In the genomic region with DNA sequence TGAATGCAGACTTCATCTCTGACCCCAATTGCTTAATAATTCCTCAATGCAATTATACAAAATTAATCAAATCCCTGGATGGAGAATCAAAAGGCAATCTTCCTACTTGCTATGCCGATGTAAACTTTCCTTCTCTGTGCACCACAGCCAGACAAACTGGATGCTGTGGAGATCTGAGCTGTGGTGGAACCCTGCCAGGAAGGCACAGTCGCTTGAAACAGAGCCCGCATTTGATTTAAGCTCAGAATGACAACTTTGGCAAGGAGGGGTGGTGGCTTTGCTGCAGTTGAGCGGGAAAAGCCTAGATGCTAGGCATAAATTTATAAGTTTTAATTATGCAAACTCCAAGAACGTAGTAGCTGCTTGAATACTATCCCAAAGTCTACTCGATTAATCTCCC, we compare ENCODE assay signal across 21 cellular contexts.
DNase-seq lines count a peak whose midpoint lies in the region; ATAC-seq and TF ChIP-seq lines count a peak whose summit lies in the region.
"Had no signal": no experiment of that assay in that cellular context is flagged by ENCODE, and none has a peak within 500 bp of the region (broad histone marks: within the 10 kb centered on the region; RNA-seq: fewer than 3 reads in every experiment).

No MANE protein-coding gene starts in this region.

- intact Hi-C loops in gastrocnemius medialis (cut with DNase I; ENCODE audit: low total_unique reads) = loop anchor here (5.0 kb wide), 1 partner anchor 38 kb away; no protein-coding TSS in a partner anchor

- peak overlapping the region in 3 of 5 experiments; percentile 8 to 44 (median 11) for H3K4me3 Mint-ChIP-seq in brain
- H3K4me3 Mint-ChIP-seq: activated B cell treated with CpG ODN at 0.5 μM for 24 hours; activated CD4-positive, alpha-beta memory T cell treated with anti-CD3 and anti-CD28 coated beads for 36 hours; CD4-positive, CD25-positive, alpha-beta regulatory T cell; effector memory CD8-positive, alpha-beta T cell had no signal

- ATAC-seq in gastrocnemius medialis (no peak), GM18870 (IDR thresholded peaks at IDR 0.05; ENCODE audit: unreplicated experiment) (no peak)
- ATAC-seq: effector memory CD8-positive, alpha-beta T cell had no signal

- TF ChIP-seq CTCF in brain (conservative IDR thresholded peaks at IDR 0.05) (no peak), gastrocnemius medialis (IDR thresholded peaks at IDR 0.05 in 4 of 5, conservative IDR thresholded peaks at IDR 0.05 in 1 of 5) (no peak)

- no peaks in the 10 kb centered on the region for H3K9me3 Mint-ChIP-seq in brain
- H3K9me3 Mint-ChIP-seq: activated B cell treated with CpG ODN at 0.5 μM for 24 hours; activated CD4-positive, alpha-beta memory T cell treated with anti-CD3 and anti-CD28 coated beads for 36 hours; effector memory CD8-positive, alpha-beta T cell had no signal

- peaks cover 5 to 31% of the 10 kb centered on the region in 2 donors for H3K4me1 ChIP-seq in gastrocnemius medialis

- no peaks in the 10 kb centered on the region for H3K36me3 ChIP-seq in gastrocnemius medialis
- H3K36me3 ChIP-seq: esophagus muscularis mucosa, neutrophil, sigmoid colon had no signal

- no peaks in the 10 kb centered on the region for H3K9me3 ChIP-seq in gastrocnemius medialis
- H3K9me3 ChIP-seq: esophagus muscularis mucosa, neutrophil, sigmoid colon had no signal

- no peak for TF ChIP-seq POLR2A in gastrocnemius medialis (IDR thresholded peaks at IDR 0.05)

- H3K4me3 ChIP-seq in gastrocnemius medialis = no peak overlapping the region
- H3K4me3 ChIP-seq: esophagus muscularis mucosa, sigmoid colon had no signal

- H3K27ac Mint-ChIP-seq in brain = peak overlapping the region in 1 of 5 experiments; percentile 42
- H3K27ac Mint-ChIP-seq: activated B cell treated with CpG ODN at 0.5 μM for 24 hours; activated CD4-positive, alpha-beta memory T cell treated with anti-CD3 and anti-CD28 coated beads for 36 hours; CD4-positive, CD25-positive, alpha-beta regulatory T cell; effector memory CD8-positive, alpha-beta T cell had no signal

- DNase-seq in G401 (ENCODE audit: low spot score) (peak; percentile 33), iPS-NIHi11 (ENCODE audit: low spot score) (peak; percentile 18), gastrocnemius medialis (no peak), retina (no peak), KG1 (lab: John Stamatoyannopoulos, UW) (no peak), DMS79 treated with DMSO at 0.1 percent for 48 hours (lab: John Stamatoyannopoulos, UW) (no peak)
- DNase-seq: activated B cell treated with CpG ODN at 0.5 μM for 24 hours; activated CD4-positive, alpha-beta memory T cell treated with anti-CD3 and anti-CD28 coated beads for 36 hours; CD4-positive, CD25-positive, alpha-beta regulatory T cell; cerebellar nuclear complex; DND-41; effector memory CD8-positive, alpha-beta T cell; NCI-H1048; NCI-H2081; NCI-H524; sigmoid colon; T1000 had no signal

- H3K27ac ChIP-seq in gastrocnemius medialis = peak overlapping the region in 3 of 4 donors; percentile 6 to 42 (median 22)
- H3K27ac ChIP-seq: neutrophil, sigmoid colon had no signal

- H3K27me3 Mint-ChIP-seq in brain = peaks cover 5% of the 10 kb centered on the region
- H3K27me3 Mint-ChIP-seq: activated B cell treated with CpG ODN at 0.5 μM for 24 hours; activated CD4-positive, alpha-beta memory T cell treated with anti-CD3 and anti-CD28 coated beads for 36 hours had no signal

- H3K36me3 Mint-ChIP-seq in brain = no peaks in the 10 kb centered on the region
- H3K36me3 Mint-ChIP-seq: activated CD4-positive, alpha-beta memory T cell treated with anti-CD3 and anti-CD28 coated beads for 36 hours; CD4-positive, CD25-positive, alpha-beta regulatory T cell had no signal

- H3K4me1 Mint-ChIP-seq in brain = peaks cover 27% of the 10 kb centered on the region
- H3K4me1 Mint-ChIP-seq: activated B cell treated with CpG ODN at 0.5 μM for 24 hours; CD4-positive, CD25-positive, alpha-beta regulatory T cell had no signal

- in situ Hi-C loops in G401 (cut with HindIII; ENCODE audit: low sequenced_read_pairs) (no loop called here), gastrocnemius medialis (cut with MboI; ENCODE audit: low sequenced_read_pairs in 4 of 4) (no loop called here)

- no peaks in the 10 kb centered on the region for H3K27me3 ChIP-seq in gastrocnemius medialis
- H3K27me3 ChIP-seq: esophagus muscularis mucosa, neutrophil, sigmoid colon had no signal

Comparison
In these comparisons a context has a peak if more than half of its experiments do, and no peak if none do; other contexts are left out.
1. DNase-seq: peak in G401 (single experiment) and iPS-NIHi11 (single experiment); none in gastrocnemius medialis (0 of 2), retina (single experiment), KG1 (single experiment) and DMS79 treated with DMSO at 0.1 percent for 48 hours (single experiment).